In the genomic region with DNA sequence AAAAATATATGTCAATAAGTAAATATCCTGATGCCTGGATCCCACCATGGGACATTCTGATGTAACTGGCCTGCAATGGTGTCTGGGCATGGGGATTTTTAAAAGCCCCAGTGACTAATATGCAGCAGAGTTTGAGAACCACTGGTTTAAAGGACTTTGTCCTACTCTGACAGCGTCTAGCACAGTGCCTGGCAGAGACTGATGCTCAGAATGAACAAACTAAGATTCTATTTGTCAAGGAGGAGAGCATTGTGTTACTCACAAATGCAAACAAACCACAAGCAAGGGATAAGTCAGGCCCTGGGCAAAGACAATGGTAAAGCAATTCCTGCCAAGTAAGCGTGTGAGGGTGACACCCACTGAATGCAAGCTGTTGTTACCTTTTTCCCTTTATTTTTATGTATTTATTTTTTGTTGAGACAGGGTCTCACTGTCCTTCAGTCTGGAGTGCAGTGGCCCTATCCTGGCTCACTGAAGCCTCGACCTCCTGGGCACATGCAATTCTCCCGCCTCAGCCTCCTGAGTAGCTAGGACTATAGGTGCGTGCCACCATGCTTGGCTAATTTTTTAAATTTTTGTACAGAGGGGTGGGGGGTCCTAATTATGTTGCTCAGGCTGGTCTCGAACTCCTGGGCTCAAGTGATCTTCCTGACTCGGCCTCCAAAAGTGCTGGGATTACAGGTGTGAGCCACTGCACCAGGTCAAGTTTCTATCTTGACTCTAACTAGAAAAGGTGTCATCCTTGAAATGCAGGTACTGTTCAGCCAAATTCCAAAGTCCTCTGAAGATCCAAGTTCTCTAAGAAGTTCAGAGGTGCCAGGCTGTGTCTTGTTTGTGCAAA, we compare ENCODE assay signal across 8 cellular contexts. TPM values are rescaled to one million over a fixed set of nuclear protein-coding genes. Genes with fewer than 3 reads are reported as not detected.
DNase-seq lines count a peak whose midpoint lies in the region; ATAC-seq and TF ChIP-seq lines count a peak whose summit lies in the region.

No MANE protein-coding gene starts in this region.

- H3K27me3 ChIP-seq in HCT116 (ENCODE audit: insufficient read depth, low read length) (no peaks in the 10 kb centered on the region), SU-DHL-6 (ENCODE audit: low read length) (no peaks in the 10 kb centered on the region), esophagus squamous epithelium (no peaks in the 10 kb centered on the region), gastrocnemius medialis (no peaks in the 10 kb centered on the region)

- intact Hi-C loops in HCT116 (cut with micrococcal nuclease) (no loop called here), esophagus squamous epithelium (cut with DNase I) (no loop called here), gastrocnemius medialis (cut with DNase I; ENCODE audit: low total_unique reads) (loop anchor here (1.0 to 2.0 kb wide), 2 partner anchors 61 to 573 kb away; a partner anchor contains a TSS)

- RAD21 ChIA-PET in HCT116 (lab: Charles Lee; ENCODE audit: low non-redundant PET in 1 of 2, low total read pairs in 2 of 2, uncharacterized antibody in 2 of 2, unreplicated experiment in 2 of 2) = no interaction called here

- H3K9me2 ChIP-seq in HCT116 (ENCODE audit: insufficient read depth) (no peaks in the 10 kb centered on the region), SU-DHL-6 (replicated peaks; ENCODE audit: insufficient read depth, low read length) (no peaks in the 10 kb centered on the region)

- H2AFZ ChIP-seq in HCT116 (ENCODE audit: low read depth, low read length, poor library complexity, severe bottlenecking) = peak overlapping the region; percentile 88
- peak overlapping the region; percentile 99 for H2AFZ ChIP-seq in SU-DHL-6 (ENCODE audit: low read depth, low read length, severe bottlenecking)

- POLR2A ChIA-PET in HCT116 (lab: Charles Lee) = interaction anchor here (0.8 kb wide), 1 partner anchor 60 kb away, joined by 3 read pairs; no protein-coding TSS in a partner anchor

- H3K4me3 ChIP-seq in HCT116 (replicated peaks in 1 of 2; ENCODE audit: low read depth in 1 of 2, low read length in 2 of 2) (peak overlapping the region in 1 of 2 experiments; percentile 85; a peak in 2 of 4 replicates), SU-DHL-6 (ENCODE audit: insufficient read depth, low read length, poor library complexity, severe bottlenecking) (peak overlapping the region; percentile 27), esophagus squamous epithelium (peak overlapping the region; percentile 78 to 94 (median 84)), gastrocnemius medialis (peak overlapping the region; percentile 41 to 79 (median 64))

- H3K79me2 ChIP-seq in HCT116 (ENCODE audit: insufficient read depth, low read length) (peaks cover 7% of the 10 kb centered on the region; the same call in 1 of the 2 replicates), SU-DHL-6 (ENCODE audit: insufficient read depth, low read length) (peaks cover 17% of the 10 kb centered on the region)

- TF ChIP-seq CTCF in HCT116 (IDR thresholded peaks at IDR 0.05 in 2 of 3, conservative IDR thresholded peaks at IDR 0.05 in 1 of 3; ENCODE audit: borderline replicate concordance in 1 of 3, insufficient read depth in 1 of 3, low read depth in 2 of 3, low read length in 2 of 3) (no peak), SU-DHL-6 (IDR thresholded peaks at IDR 0.05; ENCODE audit: insufficient read depth, low read length, poor library complexity, severe bottlenecking) (no peak), esophagus squamous epithelium (IDR thresholded peaks at IDR 0.05) (no peak), gastrocnemius medialis (IDR thresholded peaks at IDR 0.05 in 4 of 5, conservative IDR thresholded peaks at IDR 0.05 in 1 of 5) (no peak)

- TF ChIP-seq POLR2A in HCT116 (IDR thresholded peaks at IDR 0.05; ENCODE audit: borderline replicate concordance, extremely low read depth, insufficient read depth, insufficient read length) (no peak), esophagus squamous epithelium (IDR thresholded peaks at IDR 0.05) (no peak), gastrocnemius medialis (IDR thresholded peaks at IDR 0.05) (no peak)

- H3K4me2 ChIP-seq in HCT116 (ENCODE audit: low read length) (peak overlapping the region; percentile 98), SU-DHL-6 (ENCODE audit: low read depth, low read length, poor library complexity, severe bottlenecking) (peak overlapping the region; percentile 47)

- H3F3A ChIP-seq in SU-DHL-6 (ENCODE audit: insufficient read depth) = no peaks in the 10 kb centered on the region

- H3K9me3 ChIP-seq in HCT116 (ENCODE audit: control insufficient read depth in 1 of 2, insufficient read depth in 1 of 2, low read depth in 1 of 2, low read length in 2 of 2) (peaks cover 10 to 15% of the 10 kb centered on the region in 2 experiments; a peak in 1 of 4 replicates), SU-DHL-6 (ENCODE audit: insufficient read depth, low read length) (peaks cover 17% of the 10 kb centered on the region; the same call in 1 of the 2 replicates), esophagus squamous epithelium (peaks cover 0 to 26% (median 11%) of the 10 kb centered on the region in 3 donors), gastrocnemius medialis (no peaks in the 10 kb centered on the region)

- 64 to 77% methylated on average over 5 to 7 of the region's 7 CpGs for WGBS in esophagus squamous epithelium, 2 donors

- CTCF ChIA-PET in HCT116 (lab: Charles Lee) = no interaction called here

- H3K9ac ChIP-seq in HCT116 (ENCODE audit: low read length) (peak overlapping the region; percentile 33; the same call in 1 of the 2 replicates), SU-DHL-6 (ENCODE audit: low read length) (peak overlapping the region; percentile 77)

- no TSS peak for BruUV-seq in HCT116 (replicated peaks; lab: Mats Ljungman, UMichigan)

- H4K20me1 ChIP-seq in HCT116 (ENCODE audit: insufficient read depth) (no peaks in the 10 kb centered on the region), SU-DHL-6 (ENCODE audit: low read depth, low read length) (0 out of 2 replicates have a peak, but pooled peaks cover 3% of the 10 kb centered on the region)

- no peak overlapping the region; the same call in 1 of the 2 replicates for H3K27ac ChIP-seq in HCT116 (ENCODE audit: low read depth, low read length)
- no peak overlapping the region for H3K27ac ChIP-seq in SU-DHL-6 (ENCODE audit: low read depth, low read length)
- peak overlapping the region; percentile 58 to 90 (median 82) for H3K27ac ChIP-seq in esophagus squamous epithelium
- H3K27ac ChIP-seq in gastrocnemius medialis = peak overlapping the region; percentile 86 to 96 (median 94)

- H3K4me1 ChIP-seq in HCT116 (ENCODE audit: control insufficient read depth in 1 of 2, insufficient read depth in 2 of 2, low read length in 2 of 2) (peaks cover 0 to 14% of the 10 kb centered on the region in 2 experiments; a peak in 2 of 4 replicates), esophagus squamous epithelium (peaks cover 30 to 58% (median 39%) of the 10 kb centered on the region in 3 donors), gastrocnemius medialis (peaks cover 31 to 40% of the 10 kb centered on the region in 2 donors)

- TF ChIP-seq RAD21 in HCT116 (IDR thresholded peaks at IDR 0.05; ENCODE audit: low read depth) = no peak

- in situ Hi-C loops in gastrocnemius medialis (cut with MboI; ENCODE audit: low sequenced_read_pairs in 4 of 4) = loop anchor here in 1 of 4 donors (25.0 kb wide), 1 partner anchor 568 kb away; a partner anchor contains a TSS

- ATAC-seq in HCT116 (no peak), gastrocnemius medialis (no peak), GM21360 (IDR thresholded peaks at IDR 0.05; ENCODE audit: unreplicated experiment) (no peak), HG03571 (IDR thresholded peaks at IDR 0.05; ENCODE audit: unreplicated experiment) (no peak)
- ATAC-seq in activated CD4-positive, CD25-positive, alpha-beta regulatory T cell treated with anti-CD3 and anti-CD28 coated beads, Interleukin-2, amount 50 U/mL, for 24 hours = no peak

- H3K36me3 ChIP-seq in HCT116 (ENCODE audit: control insufficient read depth in 1 of 2, insufficient read depth in 2 of 2, low read length in 2 of 2) (no peaks in the 10 kb centered on the region), SU-DHL-6 (ENCODE audit: low read length) (no peaks in the 10 kb centered on the region), esophagus squamous epithelium (no peaks in the 10 kb centered on the region), gastrocnemius medialis (no peaks in the 10 kb centered on the region)

- DNase-seq in HCT116 (ENCODE audit: low read depth, low spot score) = no peak
- DNase-seq in esophagus squamous epithelium (lab: John Stamatoyannopoulos, UW) = no peak
- DNase-seq in gastrocnemius medialis = no peak
- no peak for DNase-seq in glomerular visceral epithelial cell (ENCODE audit: extremely low spot score)

TF ChIP-seq in HCT116, 20 proteins besides CTCF, POLR2A, EP300 and RAD21:
- no peak for TF ChIP-seq ZNF274 (IDR thresholded peaks at IDR 0.05; ENCODE audit: low read depth, low read length)
- TF ChIP-seq, protein P1, sequence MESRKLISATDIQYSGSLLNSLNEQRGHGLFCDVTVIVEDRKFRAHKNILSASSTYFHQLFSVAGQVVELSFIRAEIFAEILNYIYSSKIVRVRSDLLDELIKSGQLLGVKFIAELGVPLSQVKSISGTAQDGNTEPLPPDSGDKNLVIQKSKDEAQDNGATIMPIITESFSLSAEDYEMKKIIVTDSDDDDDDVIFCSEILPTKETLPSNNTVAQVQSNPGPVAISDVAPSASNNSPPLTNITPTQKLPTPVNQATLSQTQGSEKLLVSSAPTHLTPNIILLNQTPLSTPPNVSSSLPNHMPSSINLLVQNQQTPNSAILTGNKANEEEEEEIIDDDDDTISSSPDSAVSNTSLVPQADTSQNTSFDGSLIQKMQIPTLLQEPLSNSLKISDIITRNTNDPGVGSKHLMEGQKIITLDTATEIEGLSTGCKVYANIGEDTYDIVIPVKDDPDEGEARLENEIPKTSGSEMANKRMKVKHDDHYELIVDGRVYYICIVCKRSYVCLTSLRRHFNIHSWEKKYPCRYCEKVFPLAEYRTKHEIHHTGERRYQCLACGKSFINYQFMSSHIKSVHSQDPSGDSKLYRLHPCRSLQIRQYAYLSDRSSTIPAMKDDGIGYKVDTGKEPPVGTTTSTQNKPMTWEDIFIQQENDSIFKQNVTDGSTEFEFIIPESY (IDR thresholded peaks at IDR 0.05; ENCODE audit: extremely low read depth, insufficient replicate concordance, low read length) = no peak

RNA-seq across cellular contexts. Expression of a gene that starts 0.9 kb away (rescaled TPM):
- 21.9 TPM for total RNA-seq in HCT116 (2021; ENCODE audit: unreplicated experiment)
- polyA plus RNA-seq in HCT116 (2012) = 7.6 and 9.1 TPM in 2 replicates
- 10 to 100 TPM; 20.1 to 70.0 (median 45.0) TPM for total RNA-seq in esophagus squamous epithelium
- 100 to 1,000 TPM in 1 of 4 donors, 10 to 100 TPM in 3; 80.8 to 168 (median 91.3) TPM for total RNA-seq in gastrocnemius medialis

Comparison
In these comparisons a context has a peak if more than half of its experiments do, and no peak if none do; other contexts are left out.
1. H3K27ac ChIP-seq: peak in esophagus squamous epithelium (4 of 4) and gastrocnemius medialis (4 of 4); none in HCT116 (single experiment) and SU-DHL-6 (single experiment).